29 cellular contexts compared by ENCODE assay signal in genomic region chr1:73310797-73311381, GRCh38.
"Had no signal": no experiment of that assay in that cellular context is flagged by ENCODE, and none has a peak within 500 bp of the region (broad histone marks: within the 10 kb centered on the region; RNA-seq: fewer than 3 reads in every experiment).

No MANE protein-coding gene starts in this region.

- H3K27ac ChIP-seq: ascending aorta, SJSA1 had no signal

- ATAC-seq: activated naive CD4-positive, alpha-beta T cell treated with anti-CD3 and anti-CD28 coated beads, Interleukin-2, amount 50 U/mL, for 72 hours; activated naive CD8-positive, alpha-beta T cell treated with anti-CD3 and anti-CD28 coated beads, Interleukin-2, amount 50 U/mL, for 24 hours; activated T-cell treated with anti-CD3 and anti-CD28 coated beads, Interleukin-2, amount 50 U/mL, for 4 hours; Panc1; Right ventricle myocardium inferior; T-helper 17 cell had no signal

- H3K9me3 ChIP-seq: ascending aorta, MG63, SJSA1 had no signal

- H3K4me1 ChIP-seq: ascending aorta, SJSA1 had no signal

- H3K27me3 ChIP-seq: ascending aorta, MG63, SJSA1 had no signal

- H3K36me3 ChIP-seq: ascending aorta, MG63, SJSA1 had no signal

- H3K4me3 ChIP-seq: ascending aorta, MG63, SJSA1 had no signal

- DNase-seq: activated B cell treated with CpG ODN at 0.5 μM for 24 hours; activated CD4-positive, alpha-beta memory T cell treated with anti-CD3 and anti-CD28 coated beads for 36 hours; activated CD4-positive, alpha-beta T cell treated with anti-CD3 and anti-CD28 coated beads for 1 hour; activated CD4-positive, alpha-beta T cell treated with anti-CD3 and anti-CD28 coated beads, Interleukin-2, amount 10 ng/mL, durations not matched to agents 24 days and 14 days; activated CD8-positive, alpha-beta memory T cell treated with anti-CD3 and anti-CD28 coated beads for 24 hours; activated effector memory CD4-positive, alpha-beta T cell treated with anti-CD3 and anti-CD28 coated beads, Interleukin-2, amount 50 U/mL, for 16 hours; activated naive CD4-positive, alpha-beta T cell treated with Interleukin-2 at 50 U/mL for 16 hours; activated naive CD8-positive, alpha-beta T cell treated with anti-CD3 and anti-CD28 coated beads, Interleukin-2, amount 50 U/mL, for 24 hours; activated T-cell treated with anti-CD3 and anti-CD28 coated beads, Interleukin-2, amount 50 U/mL, for 4 hours; amniotic stem cell; MG63; MV-4-11; NCI-H1092 treated with DMSO at 0.1 percent for 48 hours; NCI-H1436; NCI-H187 treated with DMSO at 0.1 percent for 48 hours; NCI-H2081 treated with DMSO at 0.1 percent for 48 hours; NCI-H446; NCI-H524; NCI-H748 treated with DMSO at 0.1 percent for 48 hours; NK-92 treated with Interleukin-12 subunit alpha and Interleukin-12 subunit beta, amount 100 ng/mL, for 24 hours; OCI-M1; RPMI8226; T-helper 17 cell; T-helper 9 cell had no signal
